ENCODE assay signal across 16 cellular contexts in genomic region chr5:135608761-135609443, GRCh38. TPM values are rescaled to one million over a fixed set of nuclear protein-coding genes. Genes with fewer than 3 reads are reported as not detected.
DNase-seq lines count a peak whose midpoint lies in the region; ATAC-seq and TF ChIP-seq lines count a peak whose summit lies in the region.
"Had no signal": no experiment of that assay in that cellular context is flagged by ENCODE, and none has a peak within 500 bp of the region (broad histone marks: within the 10 kb centered on the region; RNA-seq: fewer than 3 reads in every experiment).

No MANE protein-coding gene starts in this region.

- ATAC-seq in HG02970 (IDR thresholded peaks at IDR 0.05; ENCODE audit: low FRiP score, unreplicated experiment): no peak
- ATAC-seq in GM21423 (IDR thresholded peaks at IDR 0.05; ENCODE audit: unreplicated experiment): no peak
- ATAC-seq: A549 had no signal

- H3K27ac Mint-ChIP-seq in osteocyte (ENCODE audit: unreplicated experiment): no peak overlapping the region
- H3K27ac Mint-ChIP-seq: CD4-positive, alpha-beta T cell had no signal

- TF ChIP-seq CTCF in coronary artery (IDR thresholded peaks at IDR 0.05) (no peak), hepatocyte (IDR thresholded peaks at IDR 0.05; ENCODE audit: poor library complexity) (no peak), osteocyte (IDR thresholded peaks at IDR 0.05) (no peak)

- H3K4me1 Mint-ChIP-seq in osteocyte (ENCODE audit: unreplicated experiment): no peaks in the 10 kb centered on the region

- H2AFZ ChIP-seq in hepatocyte: no peak overlapping the region

- H3K27me3 Mint-ChIP-seq in osteocyte (ENCODE audit: unreplicated experiment): peaks cover 44% of the 10 kb centered on the region

- peak; percentile 73 for DNase-seq in DMS53 (lab: John Stamatoyannopoulos, UW)
- DNase-seq in coronary artery (ENCODE audit: low spot score): peak; percentile 14
- DNase-seq in hepatocyte (ENCODE audit: low spot score): no peak
- peak; percentile 23 for DNase-seq in osteocyte (ENCODE audit: extremely low spot score, unreplicated experiment)
- DNase-seq in occipital lobe (lab: John Stamatoyannopoulos, UW): no peak
- DNase-seq: CD4-positive, alpha-beta T cell; NCI-H1417; NCI-H187; NCI-H2107; NCI-H2227 treated with DMSO at 0.1 percent for 48 hours; NCI-H82; OCI-M1; SHP77 had no signal

- peaks cover under 1% of the 10 kb centered on the region for H3K4me1 ChIP-seq in hepatocyte (ENCODE audit: insufficient read depth)
- H3K4me1 ChIP-seq: A549 had no signal

- no peaks in the 10 kb centered on the region for H3K9me3 Mint-ChIP-seq in osteocyte (ENCODE audit: unreplicated experiment)
- H3K9me3 Mint-ChIP-seq: CD4-positive, alpha-beta T cell had no signal

- no peak overlapping the region for H3K27ac ChIP-seq in coronary artery
- H3K27ac ChIP-seq in hepatocyte: peak overlapping the region; percentile 10
- H3K27ac ChIP-seq: A549 had no signal

- no peaks in the 10 kb centered on the region for H3K9me3 ChIP-seq in hepatocyte (ENCODE audit: low read depth)
- H3K9me3 ChIP-seq: A549 had no signal

- no peak overlapping the region for H3K4me2 ChIP-seq in hepatocyte
- H3K4me2 ChIP-seq: A549 had no signal

- no peak overlapping the region for H3K4me3 Mint-ChIP-seq in osteocyte (ENCODE audit: unreplicated experiment)
- H3K4me3 Mint-ChIP-seq: CD4-positive, alpha-beta T cell had no signal

- H3K4me3 ChIP-seq in coronary artery (no peak overlapping the region), hepatocyte (no peak overlapping the region)
- H3K4me3 ChIP-seq: A549 had no signal

- no peaks in the 10 kb centered on the region for H3K9me2 ChIP-seq in hepatocyte (replicated peaks; ENCODE audit: insufficient read depth)

- no peaks in the 10 kb centered on the region for H3K79me2 ChIP-seq in hepatocyte

- H3K36me3 Mint-ChIP-seq in osteocyte (ENCODE audit: unreplicated experiment): no peaks in the 10 kb centered on the region

- H4K20me1 ChIP-seq in hepatocyte (ENCODE audit: insufficient read depth, poor library complexity, severe bottlenecking): no peaks in the 10 kb centered on the region

- H3K36me3 ChIP-seq in hepatocyte (replicated peaks; ENCODE audit: insufficient read depth, low read depth): no peaks in the 10 kb centered on the region

- 93% methylated on average over 4 of the region's 4 CpGs for WGBS in hepatocyte (ENCODE audit: low lambda C conversion rate, missing lambda C conversion rate)

- H3K27me3 ChIP-seq in hepatocyte: no peaks in the 10 kb centered on the region

RNA-seq across cellular contexts. Expression of gene CXCL14, which starts 30.1 kb away (rescaled TPM):
- total RNA-seq in hepatocyte: 52.5 and 56.1 TPM in 2 replicates
- polyA plus RNA-seq in hepatocyte: 62.8 and 88.8 TPM in 2 replicates
- total RNA-seq in osteocyte: 0.16 TPM in 1 of 2 replicates, not detected in the other
- 9.5 TPM for total RNA-seq in occipital lobe
- total RNA-seq: CD4-positive, alpha-beta T cell had no signal

Comparison
In these comparisons a context has a peak if more than half of its experiments do, and no peak if none do; other contexts are left out.
1. DNase-seq: peak in DMS53 (single experiment), coronary artery (single experiment) and osteocyte (single experiment); none in hepatocyte (single experiment) and occipital lobe (single experiment).